Comparison of ENCODE assay signal across 8 cellular contexts in genomic region chr13:72160977-72161376, GRCh38.
"Had no signal": no experiment of that assay in that cellular context is flagged by ENCODE, and none has a peak within 500 bp of the region (broad histone marks: within the 10 kb centered on the region; RNA-seq: fewer than 3 reads in every experiment).

No MANE protein-coding gene starts in this region.

- DNase-seq: GM23248, GOT3, H7, HFFc6, IMR-90, KG1 had no signal

- ATAC-seq: HCT116, K562 had no signal
